ENCODE assay signal across 2 cellular contexts in genomic region chr2:38218583-38218982, GRCh38.
TF ChIP-seq lines count a peak whose summit lies in the region.

No MANE protein-coding gene starts in this region.

TF ChIP-seq in IMR-90, 13 proteins besides CTCF, POLR2A, EP300 and RAD21 (continued from another document):
- TF ChIP-seq, protein P1, sequence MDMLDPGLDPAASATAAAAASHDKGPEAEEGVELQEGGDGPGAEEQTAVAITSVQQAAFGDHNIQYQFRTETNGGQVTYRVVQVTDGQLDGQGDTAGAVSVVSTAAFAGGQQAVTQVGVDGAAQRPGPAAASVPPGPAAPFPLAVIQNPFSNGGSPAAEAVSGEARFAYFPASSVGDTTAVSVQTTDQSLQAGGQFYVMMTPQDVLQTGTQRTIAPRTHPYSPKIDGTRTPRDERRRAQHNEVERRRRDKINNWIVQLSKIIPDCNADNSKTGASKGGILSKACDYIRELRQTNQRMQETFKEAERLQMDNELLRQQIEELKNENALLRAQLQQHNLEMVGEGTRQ (IDR thresholded peaks at IDR 0.05; ENCODE audit: low read depth, low read length) = no peak
- TF ChIP-seq RCOR1 (IDR thresholded peaks at IDR 0.05; ENCODE audit: insufficient replicate concordance, low read length) (no peak), MXI1 (IDR thresholded peaks at IDR 0.05; ENCODE audit: borderline replicate concordance, low read depth, low read length) (no peak), CEBPB (IDR thresholded peaks at IDR 0.05; ENCODE audit: low read depth, low read length) (no peak), ELK1 (IDR thresholded peaks at IDR 0.05; ENCODE audit: borderline replicate concordance, low read depth, low read length) (no peak), CHD1 (IDR thresholded peaks at IDR 0.05; ENCODE audit: low read depth, low read length) (no peak), FOS (IDR thresholded peaks at IDR 0.05; ENCODE audit: low read depth, low read length) (no peak)

TF ChIP-seq in SK-N-SH, 30 proteins besides CTCF, POLR2A, EP300 and RAD21 (continued from another document):
- TF ChIP-seq USF1 (IDR thresholded peaks at IDR 0.05; ENCODE audit: borderline replicate concordance, low read depth) = 0 out of 2 replicates have a peak, but pooled peaks have one; percentile 2
- TF ChIP-seq, protein P1 (IDR thresholded peaks at IDR 0.05; ENCODE audit: borderline replicate concordance, low read depth, low read length) = peak; percentile 23; the same call in 1 of the 2 replicates
- peak; percentile 85; the same call in 1 of the 2 replicates for TF ChIP-seq RCOR1 (IDR thresholded peaks at IDR 0.05; ENCODE audit: low read length)
- TF ChIP-seq TAF1 (IDR thresholded peaks at IDR 0.05; ENCODE audit: borderline replicate concordance, low read depth, low read length) = no peak
- no peak for TF ChIP-seq JUND (IDR thresholded peaks at IDR 0.05)
- TF ChIP-seq, protein P2, sequence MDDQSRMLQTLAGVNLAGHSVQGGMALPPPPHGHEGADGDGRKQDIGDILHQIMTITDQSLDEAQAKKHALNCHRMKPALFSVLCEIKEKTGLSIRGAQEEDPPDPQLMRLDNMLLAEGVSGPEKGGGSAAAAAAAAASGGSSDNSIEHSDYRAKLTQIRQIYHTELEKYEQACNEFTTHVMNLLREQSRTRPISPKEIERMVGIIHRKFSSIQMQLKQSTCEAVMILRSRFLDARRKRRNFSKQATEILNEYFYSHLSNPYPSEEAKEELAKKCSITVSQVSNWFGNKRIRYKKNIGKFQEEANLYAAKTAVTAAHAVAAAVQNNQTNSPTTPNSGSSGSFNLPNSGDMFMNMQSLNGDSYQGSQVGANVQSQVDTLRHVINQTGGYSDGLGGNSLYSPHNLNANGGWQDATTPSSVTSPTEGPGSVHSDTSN (IDR thresholded peaks at IDR 0.05) = peak; percentile 67; the same call in 1 of the 2 replicates
- peak; percentile 90 for TF ChIP-seq CHD2 (IDR thresholded peaks at IDR 0.05; ENCODE audit: low read length, partially characterized antibody)
- TF ChIP-seq TEAD4 (IDR thresholded peaks at IDR 0.05; ENCODE audit: borderline replicate concordance, insufficient read depth) = no peak
- TF ChIP-seq YY1 (IDR thresholded peaks at IDR 0.05; ENCODE audit: low read depth) = no peak
- peak; percentile 23; the same call in 1 of the 2 replicates for TF ChIP-seq SMC3 (IDR thresholded peaks at IDR 0.05; ENCODE audit: low read depth, low read length)
- peak; percentile 97 for TF ChIP-seq FOXJ3 (CRISPR knock-in tag; IDR thresholded peaks at IDR 0.05)
